In genomic region chr15:25795061-25795460, GRCh38 we compare ENCODE assay signal across 15 cellular contexts.
"Had no signal": no experiment of that assay in that cellular context is flagged by ENCODE, and none has a peak within 500 bp of the region (broad histone marks: within the 10 kb centered on the region; RNA-seq: fewer than 3 reads in every experiment).

No MANE protein-coding gene starts in this region.

- H3K4me3 ChIP-seq: neural progenitor cell, pancreas, sigmoid colon, spleen, uterus had no signal

- H3K27me3 Mint-ChIP-seq: central memory CD8-positive, alpha-beta T cell had no signal

- H2AFZ ChIP-seq: neural progenitor cell had no signal

- H3K36me3 Mint-ChIP-seq: activated naive CD4-positive, alpha-beta T cell treated with anti-CD3 and anti-CD28 coated beads, Interleukin-2, amount 50 U/mL, for 72 hours; neural progenitor cell had no signal

- H3K9me3 Mint-ChIP-seq: activated B cell treated with CpG ODN at 0.5 μM for 24 hours; activated naive CD4-positive, alpha-beta T cell treated with anti-CD3 and anti-CD28 coated beads, Interleukin-2, amount 50 U/mL, for 72 hours; activated T-helper 2 cell treated with anti-CD3 and anti-CD28 coated beads, Interferon-gamma antibody, Interleukin-2, Interleukin-4, amounts not matched to agents 10 μg/mL and 5 μg/mL and 100 μg/mL, durations not matched to agents 14 hours and 24 hours and 36 hours; central memory CD8-positive, alpha-beta T cell; neural progenitor cell had no signal

- H3K9me3 ChIP-seq: pancreas, sigmoid colon, spleen, uterus had no signal

- H3K4me3 Mint-ChIP-seq: activated B cell treated with CpG ODN at 0.5 μM for 24 hours; activated CD8-positive, alpha-beta T cell treated with anti-CD3 and anti-CD28 coated beads, Interleukin-2, amount 10 ng/mL, durations not matched to agents 7 days and 5 days; central memory CD8-positive, alpha-beta T cell; neural progenitor cell had no signal

- H3K27ac ChIP-seq: brain microvascular endothelial cell, neural progenitor cell, pancreas, sigmoid colon, spleen, uterus had no signal

- H3K4me2 ChIP-seq: neural progenitor cell had no signal

- H3K27me3 ChIP-seq: brain microvascular endothelial cell, neural progenitor cell, pancreas, sigmoid colon, uterus had no signal

- ATAC-seq: activated CD8-positive, alpha-beta T cell treated with anti-CD3 and anti-CD28 coated beads, Interleukin-2, amount 10 ng/mL, durations not matched to agents 7 days and 5 days; activated naive CD4-positive, alpha-beta T cell treated with anti-CD3 and anti-CD28 coated beads, Interleukin-2, amount 50 U/mL, for 72 hours; pancreas had no signal

- H3K4me1 ChIP-seq: pancreas, uterus had no signal

- H3K27ac Mint-ChIP-seq: activated B cell treated with CpG ODN at 0.5 μM for 24 hours; activated CD8-positive, alpha-beta T cell treated with anti-CD3 and anti-CD28 coated beads, Interleukin-2, amount 10 ng/mL, durations not matched to agents 7 days and 5 days; activated naive CD4-positive, alpha-beta T cell treated with anti-CD3 and anti-CD28 coated beads, Interleukin-2, amount 50 U/mL, for 72 hours; activated T-helper 2 cell treated with anti-CD3 and anti-CD28 coated beads, Interferon-gamma antibody, Interleukin-2, Interleukin-4, amounts not matched to agents 10 μg/mL and 5 μg/mL and 100 μg/mL, durations not matched to agents 14 hours and 24 hours and 36 hours; neural progenitor cell had no signal

- DNase-seq: activated B cell treated with CpG ODN at 0.5 μM for 24 hours; activated CD4-positive, alpha-beta T cell treated with anti-CD3 and anti-CD28 coated beads for 48 hours; activated CD8-positive, alpha-beta T cell treated with anti-CD3 and anti-CD28 coated beads, Interleukin-2, amount 10 ng/mL, durations not matched to agents 7 days and 5 days; activated T-cell treated with anti-CD3 and anti-CD28 coated beads for 4 hours; brain microvascular endothelial cell; effector memory CD4-positive, alpha-beta T cell; foreskin melanocyte; pancreas; sigmoid colon; spleen; uterus had no signal

- H3K36me3 ChIP-seq: brain microvascular endothelial cell, neural progenitor cell, pancreas, sigmoid colon, spleen, uterus had no signal

- H3K9ac ChIP-seq: neural progenitor cell had no signal
